In genomic region chr1:109620396-109620817, GRCh38 we compare ENCODE assay signal across 8 cellular contexts. TPM values are rescaled to one million over a fixed set of nuclear protein-coding genes. Genes with fewer than 3 reads are reported as not detected.
DNase-seq lines count a peak whose midpoint lies in the region; ATAC-seq and TF ChIP-seq lines count a peak whose summit lies in the region.

No MANE protein-coding gene starts in this region.

- H3K27ac ChIP-seq in HUES48 (ENCODE audit: low read depth, low read length) (peak overlapping the region; percentile 59), adipose tissue (ENCODE audit: low read depth, low read length) (peak overlapping the region; percentile 4), right atrium auricular region (peak overlapping the region; percentile 79 to 85), rectal smooth muscle tissue (ENCODE audit: low read depth, low read length) (peak overlapping the region; percentile 72)

- no peak for ATAC-seq in GM18870 (IDR thresholded peaks at IDR 0.05; ENCODE audit: unreplicated experiment)

- peak overlapping the region; percentile 67 for H3K9ac ChIP-seq in HUES48 (ENCODE audit: low read depth, low read length)
- H3K9ac ChIP-seq in rectal smooth muscle tissue (ENCODE audit: low read length) = peak overlapping the region; percentile 57

- peak; percentile 50 for DNase-seq in NCI-H1092 treated with DMSO at 0.1 percent for 48 hours (lab: John Stamatoyannopoulos, UW)
- no peak for DNase-seq in NCI-H1092 (lab: John Stamatoyannopoulos, UW)
- DNase-seq in right atrium auricular region (ENCODE audit: low spot score) = no peak
- no peak for DNase-seq in stimulated activated CD4-positive, alpha-beta T cell treated with anti-CD3 and anti-CD28 coated beads, Interleukin-4, amount 100 ng/mL, for 4 hours

- H3K4me3 ChIP-seq in HUES48 (ENCODE audit: low read depth, low read length) = peak overlapping the region; percentile 85
- peak overlapping the region; percentile 51 to 59 for H3K4me3 ChIP-seq in right atrium auricular region
- peak overlapping the region; percentile 92 for H3K4me3 ChIP-seq in rectal smooth muscle tissue (ENCODE audit: low read length)

- no peaks in the 10 kb centered on the region for H3K27me3 ChIP-seq in HUES48 (ENCODE audit: control insufficient read depth, insufficient read depth, low read length)
- H3K27me3 ChIP-seq in right atrium auricular region = no peaks in the 10 kb centered on the region
- H3K27me3 ChIP-seq in rectal smooth muscle tissue (ENCODE audit: control insufficient read depth, insufficient read depth, low read length) = no peaks in the 10 kb centered on the region

- H3K9me3 ChIP-seq in HUES48 (ENCODE audit: control insufficient read depth, insufficient read depth, low read length) = no peaks in the 10 kb centered on the region
- no peaks in the 10 kb centered on the region for H3K9me3 ChIP-seq in right atrium auricular region

- no peak for TF ChIP-seq CTCF in right atrium auricular region (IDR thresholded peaks at IDR 0.05)

- 0% methylated on average over 10 of the region's 10 CpGs for WGBS in adipose tissue, 3 donors

- H3K4me1 ChIP-seq in HUES48 (ENCODE audit: control insufficient read depth, insufficient read depth, low read length) (peaks cover 26% of the 10 kb centered on the region), right atrium auricular region (peaks cover 0 to 63% of the 10 kb centered on the region in 2 donors), rectal smooth muscle tissue (ENCODE audit: control insufficient read depth, insufficient read depth, low read length) (peaks cover 6% of the 10 kb centered on the region)

- H3K36me3 ChIP-seq in HUES48 (ENCODE audit: control insufficient read depth, insufficient read depth, low read length) (no peaks in the 10 kb centered on the region), right atrium auricular region (no peaks in the 10 kb centered on the region), rectal smooth muscle tissue (ENCODE audit: control insufficient read depth, insufficient read depth, low read length) (no peaks in the 10 kb centered on the region)

RNA-seq across cellular contexts. Expression of gene AMPD2, which starts 0.8 kb away (rescaled TPM):
- polyA plus RNA-seq in adipose tissue = 10 to 100 TPM; 18.3 to 26.0 (median 19.5) TPM
- 10 to 100 TPM; 16.1 to 17.9 TPM for total RNA-seq in right atrium auricular region

RNA-seq across cellular contexts. Expression of gene GNAT2, which starts 1.0 kb away (rescaled TPM):
- polyA plus RNA-seq in adipose tissue = under 1 TPM in 1 of 3 donors, not detected in 2; 0.07 TPM
- under 1 TPM in 1 of 2 donors, not detected in 1; 0.59 TPM for total RNA-seq in right atrium auricular region

RNA-seq across cellular contexts. Expression of gene GSTM4, which starts 35.5 kb away (rescaled TPM):
- 10 to 100 TPM; 14.5 to 33.8 (median 32.8) TPM for polyA plus RNA-seq in adipose tissue
- total RNA-seq in right atrium auricular region = 10 to 100 TPM; 24.6 to 52.6 TPM

RNA-seq across cellular contexts. Expression of gene GSTM2, which starts 47.5 kb away (rescaled TPM):
- 10 to 100 TPM; 21.4 to 93.2 (median 74.8) TPM for polyA plus RNA-seq in adipose tissue
- 10 to 100 TPM; 31.7 to 53.8 TPM for total RNA-seq in right atrium auricular region

Comparison
In these comparisons a context has a peak if more than half of its experiments do, and no peak if none do; other contexts are left out.
1. H3K27ac ChIP-seq: peak in every context shown above with its lines; median percentile 82 in right atrium auricular region; 72 in rectal smooth muscle tissue; 59 in HUES48; 4 in adipose tissue.